1 cellular context compared by ENCODE assay signal in the genomic region with DNA sequence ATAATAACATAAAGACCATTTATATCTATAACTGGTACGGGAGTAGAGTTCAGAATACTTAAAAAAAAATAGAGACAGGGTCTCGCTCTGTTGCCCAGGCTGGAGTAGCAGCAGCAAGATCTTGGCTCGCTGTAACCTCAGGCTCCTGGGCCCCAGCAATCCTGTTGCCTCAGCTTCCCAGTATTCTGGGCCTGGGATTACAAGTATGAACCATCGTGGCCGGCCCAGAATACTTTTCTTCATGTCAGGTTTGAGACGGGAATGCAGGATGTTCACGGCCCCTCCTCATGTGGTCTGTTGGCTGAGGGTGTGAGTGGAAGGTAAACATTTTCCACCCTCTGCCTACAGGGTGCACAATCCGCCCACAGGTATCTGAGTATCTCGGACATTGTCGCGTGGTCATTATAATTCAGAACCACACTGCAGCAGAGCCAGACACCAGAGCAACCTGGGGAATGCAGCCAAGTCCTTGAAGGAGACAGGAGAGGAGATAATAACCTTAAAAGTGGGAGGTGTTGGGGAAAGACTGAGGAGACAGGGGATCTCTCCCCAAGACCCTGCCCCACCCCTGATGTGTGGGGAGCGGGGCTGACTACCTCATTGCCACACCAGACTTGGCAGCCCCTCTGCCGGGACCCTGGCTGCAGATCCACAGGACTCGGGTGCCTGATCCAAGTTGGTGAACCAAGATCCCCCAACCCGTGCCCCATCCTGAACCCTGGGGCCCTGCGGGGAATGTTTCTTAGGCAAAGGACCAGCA.
TF ChIP-seq lines count a peak whose summit lies in the region.

No MANE protein-coding gene starts in this region.

TF ChIP-seq in Ishikawa, 13 proteins besides CTCF, POLR2A, EP300 and RAD21 (continued from another document):
- TF ChIP-seq CREB1 (IDR thresholded peaks at IDR 0.05; ENCODE audit: low read depth) = no peak
- no peak for TF ChIP-seq NFIC (IDR thresholded peaks at IDR 0.05)
- TF ChIP-seq YY1 (IDR thresholded peaks at IDR 0.05; ENCODE audit: low read depth) = no peak
- no peak for TF ChIP-seq EGR1 (IDR thresholded peaks at IDR 0.05)
- no peak for TF ChIP-seq TCF12 (IDR thresholded peaks at IDR 0.05; ENCODE audit: low read depth)
TF ChIP-seq in Ishikawa: peak in this region for 0.
